In genomic region chr17:75694536-75694935, GRCh38 we compare ENCODE assay signal across 1 cellular context.
TF ChIP-seq lines count a peak whose summit lies in the region.

No MANE protein-coding gene starts in this region.

TF ChIP-seq in GM23338, 12 proteins besides CTCF, POLR2A, EP300 and RAD21 (continued from another document):
- TF ChIP-seq ZNF462 (CRISPR knock-in tag; IDR thresholded peaks at IDR 0.05) (no peak), REST (IDR thresholded peaks at IDR 0.05; ENCODE audit: unreplicated experiment) (no peak), ZNF331 (CRISPR knock-in tag; IDR thresholded peaks at IDR 0.05; ENCODE audit: low read depth) (no peak)
